18 cellular contexts compared by ENCODE assay signal in the genomic region with DNA sequence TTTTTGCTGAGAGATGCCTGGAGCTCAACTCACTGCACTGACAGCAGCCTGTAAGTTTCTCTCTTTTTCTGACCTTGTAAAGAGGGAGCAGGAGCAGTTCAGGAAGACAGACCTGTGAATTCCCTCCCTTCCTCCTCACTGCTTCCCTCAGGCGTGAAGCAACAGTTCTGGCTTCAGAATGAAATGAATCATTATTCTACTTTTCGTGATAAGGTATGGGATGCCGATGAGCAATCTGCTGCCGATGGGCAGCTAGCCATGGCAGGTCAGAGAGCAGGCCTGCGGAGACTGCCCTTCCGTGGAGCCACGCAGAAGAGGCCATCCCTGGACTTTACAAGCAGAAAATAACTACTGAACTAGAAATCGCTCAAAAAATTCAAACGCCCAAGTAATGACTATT.
A peak's percentile ranks its signal among the peaks of the same experiment; 100 is the strongest.
DNase-seq lines count a peak whose midpoint lies in the region; ATAC-seq, FAIRE-seq and TF ChIP-seq lines count a peak whose summit lies in the region.
"Had no signal": no experiment of that assay in that cellular context is flagged by ENCODE, and none has a peak within 500 bp of the region (broad histone marks: within the 10 kb centered on the region; RNA-seq: fewer than 3 reads in every experiment).

No MANE protein-coding gene starts in this region.

- DNase-seq in A549 (ENCODE audit: low read depth in 1 of 2, low spot score in 1 of 2) = peak; percentile 1 to 24
- peak; percentile 77 for DNase-seq in HT1080 (ENCODE audit: low read depth)
- DNase-seq in astrocyte of the cerebellum (ENCODE audit: low read depth) = peak; percentile 3
- no peak for DNase-seq in keratinocyte (ENCODE audit: low read depth, low spot score)
- DNase-seq in NCI-H510A treated with DMSO at 0.1 percent for 48 hours (lab: John Stamatoyannopoulos, UW) = no peak
- DNase-seq in NOMO-1 (lab: John Stamatoyannopoulos, UW; ENCODE audit: unreplicated experiment in 2 of 2) = no peak
- no peak for DNase-seq in HAP-1 (ENCODE audit: low spot score in 2 of 2)
- DNase-seq: activated CD4-positive, alpha-beta T cell treated with anti-CD3 and anti-CD28 coated beads, Interleukin-2, amount 50 U/mL, for 4 hours; activated naive CD4-positive, alpha-beta T cell; dermis blood vessel endothelial cell; GM23248; IMR-90; NCI-H187; uterus had no signal

- no peak for TF ChIP-seq RAD21 in A549 (conservative IDR thresholded peaks at IDR 0.05 in 1 of 2, IDR thresholded peaks at IDR 0.05 in 1 of 2)

- H4K20me1 ChIP-seq in keratinocyte (ENCODE audit: control insufficient read depth, extremely low read depth, insufficient read depth, low read length) = no peaks in the 10 kb centered on the region

- H3K9ac ChIP-seq in keratinocyte (ENCODE audit: control insufficient read depth, extremely low read depth, insufficient read depth, low read length) = no peak overlapping the region
- H3K9ac ChIP-seq: GM23248 had no signal

- FAIRE-seq in A549 (lab: Jason Lieb, UNC) (no peak), keratinocyte (lab: Jason Lieb, UNC) (peak; percentile 65)
- FAIRE-seq: GM12878 had no signal

- POLR2A ChIA-PET in A549 (lab: Yijun Ruan, JAX) = no interaction called here

- no peak overlapping the region for H3K4me3 ChIP-seq in A549
- no peak overlapping the region for H3K4me3 ChIP-seq in astrocyte of the cerebellum (ENCODE audit: low read depth, low read length)
- no peak overlapping the region for H3K4me3 ChIP-seq in keratinocyte (ENCODE audit: control insufficient read depth in 2 of 3, extremely low read depth in 1 of 3, insufficient read depth in 2 of 3, low read depth in 1 of 3, low read length in 3 of 3)
- no peak overlapping the region for H3K4me3 ChIP-seq in HAP-1
- H3K4me3 ChIP-seq: gastroesophageal sphincter, GM12878, GM23248, uterus had no signal

- H3K27ac ChIP-seq in A549 (no peak overlapping the region), keratinocyte (ENCODE audit: control insufficient read depth, insufficient read depth, low read length) (no peak overlapping the region)
- H3K27ac ChIP-seq: gastroesophageal sphincter, GM23248, neutrophil, uterus had no signal

- H3K36me3 ChIP-seq in keratinocyte (ENCODE audit: control insufficient read depth in 2 of 2, extremely low read depth in 1 of 2, insufficient read depth in 2 of 2, low read length in 2 of 2) (no peaks in the 10 kb centered on the region), HAP-1 (replicated peaks) (no peaks in the 10 kb centered on the region)
- H3K36me3 ChIP-seq: gastroesophageal sphincter, neutrophil, uterus had no signal

- no peak for TF ChIP-seq EP300 in A549 (IDR thresholded peaks at IDR 0.05)

- 4% methylated on average over 9 of the region's 9 CpGs for WGBS in A549 (ENCODE audit: missing lambda C conversion rate)

- in situ Hi-C loops in astrocyte of the cerebellum (cut with HindIII; ENCODE audit: low sequenced_read_pairs) (no loop called here), HAP-1 (cut with MboI; ENCODE audit: low sequenced_read_pairs) (no loop called here)

- ATAC-seq in A549 (peak; percentile 87 to 90), GM21423 (IDR thresholded peaks at IDR 0.05; ENCODE audit: unreplicated experiment) (no peak)
- ATAC-seq: gastroesophageal sphincter, GM12878 had no signal

- dilution Hi-C loops in keratinocyte (cut with MboI; ENCODE audit: extremely low pct_ligation_motif_present, low sequenced_read_pairs) = no loop called here

- TF ChIP-seq POLR2A in A549 (IDR thresholded peaks at IDR 0.05; ENCODE audit: low read length) = no peak

- no peak overlapping the region for H2AFZ ChIP-seq in keratinocyte (ENCODE audit: control insufficient read depth, low read length)
- H2AFZ ChIP-seq: GM23248 had no signal

- TF ChIP-seq CTCF in A549 (IDR thresholded peaks at IDR 0.05) (no peak), astrocyte of the cerebellum (IDR thresholded peaks at IDR 0.05; ENCODE audit: low read depth, low read length, missing control alignments) (no peak), keratinocyte (optimal IDR thresholded peaks at IDR 0.05 in 1 of 3, IDR thresholded peaks at IDR 0.05 in 1 of 3, conservative IDR thresholded peaks at IDR 0.05 in 1 of 3; ENCODE audit: extremely low read depth in 1 of 3, insufficient read depth in 2 of 3, low read length in 3 of 3) (no peak)

- no peaks in the 10 kb centered on the region for H3K9me1 ChIP-seq in keratinocyte (ENCODE audit: control insufficient read depth, extremely low read depth, insufficient read depth, low read length)

- H3K9me3 ChIP-seq in A549 (no peaks in the 10 kb centered on the region), keratinocyte (ENCODE audit: control insufficient read depth, low read depth, low read length) (no peaks in the 10 kb centered on the region), HAP-1 (no peaks in the 10 kb centered on the region)
- H3K9me3 ChIP-seq: gastroesophageal sphincter, neutrophil, uterus had no signal

- H3K4me1 ChIP-seq in A549 (peaks cover 4% of the 10 kb centered on the region; the same call in 1 of the 3 replicates), keratinocyte (ENCODE audit: control insufficient read depth, extremely low read depth, insufficient read depth, low read length) (no peaks in the 10 kb centered on the region), HAP-1 (no peaks in the 10 kb centered on the region)
- H3K4me1 ChIP-seq: gastroesophageal sphincter, uterus had no signal

- H3K4me2 ChIP-seq in A549 (peak overlapping the region; percentile 38; the same call in 2 of the 3 replicates), keratinocyte (ENCODE audit: control insufficient read depth, extremely low read depth, insufficient read depth, low read depth, low read length) (no peak overlapping the region)

- H3K27me3 ChIP-seq in keratinocyte (ENCODE audit: control insufficient read depth, extremely low read depth, insufficient read depth, low read length) = peaks cover 6% of the 10 kb centered on the region
- no peaks in the 10 kb centered on the region for H3K27me3 ChIP-seq in HAP-1 (ENCODE audit: low read depth)
- H3K27me3 ChIP-seq: gastroesophageal sphincter, neutrophil, uterus had no signal

- CTCF ChIA-PET in A549 (lab: Yijun Ruan, JAX) = no interaction called here

- H3K79me2 ChIP-seq in keratinocyte (ENCODE audit: control insufficient read depth, insufficient read depth, low read length) = no peaks in the 10 kb centered on the region

TF ChIP-seq in A549, 52 proteins besides CTCF, POLR2A, EP300 and RAD21:
- TF ChIP-seq HOXA7 (CRISPR knock-in tag; IDR thresholded peaks at IDR 0.05) = no peak
- TF ChIP-seq CEBPB (IDR thresholded peaks at IDR 0.05) = 0 out of 4 replicates have a peak, but pooled peaks of 1 of the 2 experiments have one; percentile 29
TF ChIP-seq in A549: peak in this region for 1.

Comparison
In these comparisons a context has a peak if more than half of its experiments do, and no peak if none do; other contexts are left out.
1. DNase-seq: peak in A549 (2 of 2), HT1080 (single experiment) and astrocyte of the cerebellum (single experiment); none in keratinocyte (single experiment), NCI-H510A treated with DMSO at 0.1 percent for 48 hours (single experiment), NOMO-1 (0 of 2) and HAP-1 (0 of 2).